In the genomic region with DNA sequence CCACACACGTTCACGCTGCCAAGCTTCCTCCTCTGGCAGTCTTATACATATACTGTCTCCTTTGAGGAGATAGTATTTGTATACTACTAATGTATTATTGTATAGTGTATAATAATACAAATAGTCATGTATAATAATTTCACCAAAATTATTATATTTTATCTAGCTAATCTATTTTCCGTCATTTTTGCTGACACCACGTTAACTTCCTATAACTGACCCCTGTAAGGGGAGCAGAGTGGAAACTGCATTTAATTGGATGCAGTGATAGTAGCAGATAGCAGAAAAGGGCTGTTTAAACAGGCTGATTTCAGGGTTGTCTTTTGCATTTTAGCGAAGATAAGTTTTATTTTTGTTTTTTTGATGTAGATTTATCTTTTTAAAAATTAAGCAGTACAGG, we compare ENCODE assay signal across 1 cellular context.
TF ChIP-seq lines count a peak whose summit lies in the region.

No MANE protein-coding gene starts in this region.

TF ChIP-seq in K562, 482 proteins besides CTCF, POLR2A, EP300 and RAD21:
- TF ChIP-seq, protein P1, sequence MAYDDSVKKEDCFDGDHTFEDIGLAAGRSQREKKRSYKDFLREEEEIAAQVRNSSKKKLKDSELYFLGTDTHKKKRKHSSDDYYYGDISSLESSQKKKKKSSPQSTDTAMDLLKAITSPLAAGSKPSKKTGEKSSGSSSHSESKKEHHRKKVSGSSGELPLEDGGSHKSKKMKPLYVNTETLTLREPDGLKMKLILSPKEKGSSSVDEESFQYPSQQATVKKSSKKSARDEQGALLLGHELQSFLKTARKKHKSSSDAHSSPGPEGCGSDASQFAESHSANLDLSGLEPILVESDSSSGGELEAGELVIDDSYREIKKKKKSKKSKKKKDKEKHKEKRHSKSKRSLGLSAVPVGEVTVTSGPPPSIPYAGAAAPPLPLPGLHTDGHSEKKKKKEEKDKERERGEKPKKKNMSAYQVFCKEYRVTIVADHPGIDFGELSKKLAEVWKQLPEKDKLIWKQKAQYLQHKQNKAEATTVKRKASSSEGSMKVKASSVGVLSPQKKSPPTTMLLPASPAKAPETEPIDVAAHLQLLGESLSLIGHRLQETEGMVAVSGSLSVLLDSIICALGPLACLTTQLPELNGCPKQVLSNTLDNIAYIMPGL (CRISPR knock-in tag; IDR thresholded peaks at IDR 0.05): no peak
- TF ChIP-seq MAFF (IDR thresholded peaks at IDR 0.05; ENCODE audit: low read length) (peak; percentile 68), HSF4 (CRISPR knock-in tag; IDR thresholded peaks at IDR 0.05; ENCODE audit: borderline replicate concordance) (no peak), C11orf30 (IDR thresholded peaks at IDR 0.05; ENCODE audit: low read depth) (peak; percentile 65; the same call in 1 of the 2 replicates), MAFG (tag; conservative IDR thresholded peaks at IDR 0.05) (peak; percentile 52; the same call in 1 of the 2 replicates), CBX1 (IDR thresholded peaks at IDR 0.05; ENCODE audit: low read depth) (no peak), FOS (IDR thresholded peaks at IDR 0.05; ENCODE audit: extremely low read depth, insufficient read length) (no peak), MAFK (IDR thresholded peaks at IDR 0.05; ENCODE audit: low read length) (peak; percentile 44; the same call in 1 of the 2 replicates), BMI1 (IDR thresholded peaks at IDR 0.05; ENCODE audit: low read length) (no peak), ZNF316 (IDR thresholded peaks at IDR 0.05) (peak; percentile 82)
- TF ChIP-seq, protein P2, sequence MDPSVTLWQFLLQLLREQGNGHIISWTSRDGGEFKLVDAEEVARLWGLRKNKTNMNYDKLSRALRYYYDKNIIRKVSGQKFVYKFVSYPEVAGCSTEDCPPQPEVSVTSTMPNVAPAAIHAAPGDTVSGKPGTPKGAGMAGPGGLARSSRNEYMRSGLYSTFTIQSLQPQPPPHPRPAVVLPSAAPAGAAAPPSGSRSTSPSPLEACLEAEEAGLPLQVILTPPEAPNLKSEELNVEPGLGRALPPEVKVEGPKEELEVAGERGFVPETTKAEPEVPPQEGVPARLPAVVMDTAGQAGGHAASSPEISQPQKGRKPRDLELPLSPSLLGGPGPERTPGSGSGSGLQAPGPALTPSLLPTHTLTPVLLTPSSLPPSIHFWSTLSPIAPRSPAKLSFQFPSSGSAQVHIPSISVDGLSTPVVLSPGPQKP (CRISPR knock-in tag; IDR thresholded peaks at IDR 0.05): no peak
- TF ChIP-seq, protein P3, sequence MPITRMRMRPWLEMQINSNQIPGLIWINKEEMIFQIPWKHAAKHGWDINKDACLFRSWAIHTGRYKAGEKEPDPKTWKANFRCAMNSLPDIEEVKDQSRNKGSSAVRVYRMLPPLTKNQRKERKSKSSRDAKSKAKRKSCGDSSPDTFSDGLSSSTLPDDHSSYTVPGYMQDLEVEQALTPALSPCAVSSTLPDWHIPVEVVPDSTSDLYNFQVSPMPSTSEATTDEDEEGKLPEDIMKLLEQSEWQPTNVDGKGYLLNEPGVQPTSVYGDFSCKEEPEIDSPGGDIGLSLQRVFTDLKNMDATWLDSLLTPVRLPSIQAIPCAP (CRISPR knock-in tag; IDR thresholded peaks at IDR 0.05; ENCODE audit: borderline replicate concordance): no peak
